In genomic region chr1:4734219-4734618, GRCh38 we compare ENCODE assay signal across 27 cellular contexts.
"Had no signal": no experiment of that assay in that cellular context is flagged by ENCODE, and none has a peak within 500 bp of the region (broad histone marks: within the 10 kb centered on the region; RNA-seq: fewer than 3 reads in every experiment).

No MANE protein-coding gene starts in this region.

- H3K36me3 ChIP-seq: adrenal gland, ascending aorta, breast epithelium, cardiac muscle cell, esophagus muscularis mucosa, gastroesophageal sphincter had no signal

- H3K27me3 ChIP-seq: adrenal gland, ascending aorta, cardiac muscle cell had no signal

- DNase-seq: activated CD4-positive, alpha-beta T cell treated with anti-CD3 and anti-CD28 coated beads for 1 hour; activated CD4-positive, alpha-beta T cell treated with anti-CD3 and anti-CD28 coated beads for 4 hours; activated CD4-positive, alpha-beta T cell treated with anti-CD3 and anti-CD28 coated beads, Interleukin-2, amount 50 U/mL, for 1 hour; activated CD4-positive, alpha-beta T cell treated with anti-CD3 and anti-CD28 coated beads, Interleukin-2, amount 50 U/mL, for 48 hours; activated CD8-positive, alpha-beta memory T cell treated with anti-CD3 and anti-CD28 coated beads for 24 hours; activated CD8-positive, alpha-beta T cell treated with anti-CD3 and anti-CD28 coated beads for 36 hours; activated effector memory CD4-positive, alpha-beta T cell treated with Interleukin-2 at 50 U/mL for 16 hours; activated gamma-delta T cell treated with Interleukin-2 at 50 U/mL for 16 hours; activated naive CD4-positive, alpha-beta T cell treated with anti-CD3 and anti-CD28 coated beads for 36 hours; activated naive CD8-positive, alpha-beta T cell treated with anti-CD3 and anti-CD28 coated beads for 36 hours; activated naive CD8-positive, alpha-beta T cell treated with anti-CD3 and anti-CD28 coated beads, Interleukin-2, amount 50 U/mL, for 24 hours; activated T-cell treated with anti-CD3 and anti-CD28 coated beads, Interleukin-2, amount 50 U/mL, for 4 hours; adrenal gland; central memory CD4-positive, alpha-beta T cell; cerebellar nuclear complex; effector CD4-positive, alpha-beta T cell; effector memory CD8-positive, alpha-beta T cell; erythroblast; foreskin melanocyte; T-helper 2 cell had no signal

- H3K9me3 ChIP-seq: adrenal gland, ascending aorta had no signal

- H3K4me1 ChIP-seq: adrenal gland, ascending aorta, breast epithelium, gastroesophageal sphincter had no signal

- H3K4me3 ChIP-seq: adrenal gland, ascending aorta, breast epithelium, cardiac muscle cell, coronary artery, esophagus muscularis mucosa, gastroesophageal sphincter had no signal

- H3K27ac ChIP-seq: adrenal gland, ascending aorta, breast epithelium, cardiac muscle cell, coronary artery, esophagus muscularis mucosa, gastroesophageal sphincter, VCaP had no signal
